Comparison of ENCODE assay signal across 11 cellular contexts in the genomic region with DNA sequence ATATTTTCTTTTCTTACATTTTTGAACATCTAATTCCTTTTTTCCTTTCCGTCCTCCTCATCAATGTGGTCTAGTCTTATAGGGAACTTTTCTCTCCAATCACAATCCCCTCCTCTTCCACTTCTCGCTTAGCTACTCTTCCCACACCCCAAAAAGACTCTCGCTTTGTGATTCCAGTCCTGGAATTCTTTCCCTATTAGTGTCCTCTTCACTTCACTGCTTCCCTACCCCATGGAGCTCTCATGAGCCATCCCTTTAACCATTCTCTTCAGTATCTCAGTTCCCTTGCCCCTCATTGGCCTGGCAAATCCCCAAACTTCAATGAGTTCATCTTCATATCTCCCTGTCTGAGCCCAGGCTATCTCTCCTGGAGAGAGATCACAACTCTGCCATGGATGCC. TPM values are rescaled to one million over a fixed set of nuclear protein-coding genes. Genes with fewer than 3 reads are reported as not detected.
DNase-seq lines count a peak whose midpoint lies in the region; ATAC-seq, FAIRE-seq and TF ChIP-seq lines count a peak whose summit lies in the region.
"Had no signal": no experiment of that assay in that cellular context is flagged by ENCODE, and none has a peak within 500 bp of the region (broad histone marks: within the 10 kb centered on the region; RNA-seq: fewer than 3 reads in every experiment).

No MANE protein-coding gene starts in this region.

- TF ChIP-seq POLR2A in H1 (IDR thresholded peaks at IDR 0.05; ENCODE audit: control extremely low read depth in 1 of 2, low read depth in 2 of 2, low read length in 2 of 2), result no peak

- H2BK12ac ChIP-seq in H1 (ENCODE audit: low read depth, low read length), result peak overlapping the region; percentile 81; the same call in 1 of the 2 replicates

- H3F3A ChIP-seq in smooth muscle cell (ENCODE audit: low read depth), result no peaks in the 10 kb centered on the region

- H3K36me3 ChIP-seq in H1 (ENCODE audit: control insufficient read depth in 2 of 4, insufficient read depth in 4 of 4, low read length in 3 of 4), result no peaks in the 10 kb centered on the region
- no peaks in the 10 kb centered on the region for H3K36me3 ChIP-seq in smooth muscle cell (ENCODE audit: low read depth)
- H3K36me3 ChIP-seq: vagina had no signal

- peak overlapping the region; percentile 48; the same call in 1 of the 2 replicates for H2AFZ ChIP-seq in H1 (ENCODE audit: low read length)
- H2AFZ ChIP-seq in smooth muscle cell (ENCODE audit: low read depth), result no peak overlapping the region

- no peak overlapping the region for H3K23ac ChIP-seq in H1 (ENCODE audit: insufficient read length)

- H3K18ac ChIP-seq in H1 (ENCODE audit: extremely low read depth, low read length), result no peak overlapping the region

- CTCF ChIA-PET in activated CD8-positive, alpha-beta memory T cell treated with anti-CD3 and anti-CD28 coated beads, Interleukin-2, amount 10 ng/mL, durations not matched to agents 7 days and 5 days (lab: Charles Lee), result interaction anchor here (0.9 to 1.6 kb wide), 7 partner anchors 18 to 188 kb away, joined by 3 to 8 read pairs (median 4); a partner anchor contains a TSS
- CTCF ChIA-PET in H1 (lab: Charles Lee; ENCODE audit: partially characterized antibody), result interaction anchor here (0.8 to 1.6 kb wide), 5 partner anchors 9 to 126 kb away, joined by 3 to 9 read pairs (median 3); no protein-coding TSS in a partner anchor

- H3K79me2 ChIP-seq in H1 (ENCODE audit: control insufficient read depth in 1 of 2, insufficient read depth in 2 of 2, low read length in 2 of 2), result no peaks in the 10 kb centered on the region
- no peaks in the 10 kb centered on the region for H3K79me2 ChIP-seq in smooth muscle cell (ENCODE audit: low read depth)

- peaks cover 60% of the 10 kb centered on the region for H3K4me1 Mint-ChIP-seq in activated CD8-positive, alpha-beta memory T cell treated with anti-CD3 and anti-CD28 coated beads, Interleukin-2, amount 10 ng/mL, durations not matched to agents 7 days and 5 days

- H3K27ac Mint-ChIP-seq in activated CD8-positive, alpha-beta memory T cell treated with anti-CD3 and anti-CD28 coated beads, Interleukin-2, amount 10 ng/mL, durations not matched to agents 7 days and 5 days, result peak overlapping the region; percentile 89

- 77% methylated on average over 3 of the region's 3 CpGs; no CpG with 5 or more reads in 1 of the 2 experiments for WGBS in H1 (ENCODE audit: extremely low coverage in 1 of 2, insufficient coverage in 1 of 2, insufficient read length in 1 of 2, insufficient replicate concordance in 2 of 2, low coverage in 1 of 2, low lambda C conversion rate in 2 of 2, missing lambda C conversion rate in 1 of 2), 2 experiments
- 82% methylated on average over 3 of the region's 3 CpGs for WGBS in smooth muscle cell (ENCODE audit: low lambda C conversion rate)

- H3K9me3 Mint-ChIP-seq in activated CD8-positive, alpha-beta memory T cell treated with anti-CD3 and anti-CD28 coated beads, Interleukin-2, amount 10 ng/mL, durations not matched to agents 7 days and 5 days (ENCODE audit: low read depth), result no peaks in the 10 kb centered on the region

- TF ChIP-seq EP300 in H1 (IDR thresholded peaks at IDR 0.05; ENCODE audit: borderline replicate concordance in 1 of 2, low read depth in 2 of 2, low read length in 2 of 2), result no peak

- H3K4me1 ChIP-seq in H1 (replicated peaks in 1 of 4; ENCODE audit: control insufficient read depth in 3 of 4, insufficient read depth in 4 of 4, low read length in 3 of 4) (peaks cover 0 to 20% (median 9%) of the 10 kb centered on the region in 4 experiments; a peak in 5 of 7 replicates), smooth muscle cell (ENCODE audit: low read depth) (peaks cover 27% of the 10 kb centered on the region)

- TF ChIP-seq CTCF in H1 (IDR thresholded peaks at IDR 0.05; ENCODE audit: control extremely low read depth in 1 of 3, insufficient read depth in 1 of 3, low read depth in 1 of 3, low read length in 3 of 3) (no peak), smooth muscle cell (IDR thresholded peaks at IDR 0.05; ENCODE audit: borderline replicate concordance, insufficient read depth, poor library complexity, severe bottlenecking) (no peak)

- no peak overlapping the region for H4K8ac ChIP-seq in H1 (ENCODE audit: extremely low read depth, insufficient read depth, low read length)

- no peak overlapping the region for H3K14ac ChIP-seq in H1 (ENCODE audit: insufficient read length)

- H3K9me3 ChIP-seq in H1 (ENCODE audit: insufficient read depth in 2 of 2, low read depth in 1 of 2, low read length in 1 of 2) (no peaks in the 10 kb centered on the region), smooth muscle cell (replicated peaks; ENCODE audit: low read depth) (no peaks in the 10 kb centered on the region)
- H3K9me3 ChIP-seq: vagina had no signal

- POLR2A ChIA-PET in H1 (lab: Charles Lee; ENCODE audit: partially characterized antibody), result interaction anchor here (0.5 kb wide), 1 partner anchor 26 kb away, joined by 3 read pairs; no protein-coding TSS in a partner anchor

- H3K4me2 ChIP-seq in H1 (ENCODE audit: insufficient read depth in 1 of 2, low read depth in 2 of 2, low read length in 2 of 2), result no peak overlapping the region
- H3K4me2 ChIP-seq in smooth muscle cell, result peak overlapping the region; percentile 82

- peaks cover 30% of the 10 kb centered on the region for H3K36me3 Mint-ChIP-seq in activated CD8-positive, alpha-beta memory T cell treated with anti-CD3 and anti-CD28 coated beads, Interleukin-2, amount 10 ng/mL, durations not matched to agents 7 days and 5 days

- H2BK5ac ChIP-seq in H1 (ENCODE audit: low read depth, low read length), result no peak overlapping the region; the same call in 1 of the 2 replicates

- ATAC-seq in activated CD8-positive, alpha-beta memory T cell treated with anti-CD3 and anti-CD28 coated beads, Interleukin-2, amount 10 ng/mL, durations not matched to agents 7 days and 5 days, result no peak

- peak overlapping the region; percentile 68 for H4K91ac ChIP-seq in H1 (replicated peaks; ENCODE audit: insufficient read length, low read length)

- H3K27me3 ChIP-seq in H1 (replicated peaks in 1 of 4; ENCODE audit: control insufficient read depth in 3 of 4, extremely low read depth in 1 of 4, insufficient read depth in 3 of 4, low read length in 3 of 4) (no peaks in the 10 kb centered on the region), smooth muscle cell (ENCODE audit: low read depth) (no peaks in the 10 kb centered on the region)
- H3K27me3 ChIP-seq: vagina had no signal

- H3K27me3 Mint-ChIP-seq in activated CD8-positive, alpha-beta memory T cell treated with anti-CD3 and anti-CD28 coated beads, Interleukin-2, amount 10 ng/mL, durations not matched to agents 7 days and 5 days, result no peaks in the 10 kb centered on the region

- H3K79me1 ChIP-seq in H1 (ENCODE audit: low read depth, low read length), result no peaks in the 10 kb centered on the region

- no peak overlapping the region for H3K56ac ChIP-seq in H1 (replicated peaks; ENCODE audit: insufficient read length, low read depth, low read length)

- H3K4me3 Mint-ChIP-seq in activated CD8-positive, alpha-beta memory T cell treated with anti-CD3 and anti-CD28 coated beads, Interleukin-2, amount 10 ng/mL, durations not matched to agents 7 days and 5 days, result peak overlapping the region; percentile 70

- H3K9ac ChIP-seq in H1 (replicated peaks in 1 of 4; ENCODE audit: extremely low read depth in 1 of 4, low read depth in 3 of 4, low read length in 3 of 4) (no peak overlapping the region), smooth muscle cell (ENCODE audit: low read depth) (no peak overlapping the region)

- H3K23me2 ChIP-seq in H1 (ENCODE audit: low read depth, low read length), result no peaks in the 10 kb centered on the region

- H4K20me1 ChIP-seq in H1 (replicated peaks in 1 of 2; ENCODE audit: control insufficient read depth in 1 of 2, insufficient read depth in 2 of 2, low read length in 2 of 2), result no peaks in the 10 kb centered on the region
- no peaks in the 10 kb centered on the region for H4K20me1 ChIP-seq in smooth muscle cell (ENCODE audit: low read depth)

- H2AK5ac ChIP-seq in H1 (ENCODE audit: low read depth, low read length), result 0 out of 2 replicates have a peak overlapping the region, but pooled peaks have one; percentile 54

- peak overlapping the region; percentile 38 for H2BK120ac ChIP-seq in H1 (replicated peaks; ENCODE audit: low read depth, low read length)

- H3K4ac ChIP-seq in H1 (replicated peaks; ENCODE audit: insufficient read length, low read depth, low read length), result no peak overlapping the region

- no peak for FAIRE-seq in H1 (lab: Jason Lieb, UNC)

- no peak overlapping the region for H3K27ac ChIP-seq in H1 (ENCODE audit: low read depth, low read length)
- no peak overlapping the region for H3K27ac ChIP-seq in smooth muscle cell (ENCODE audit: low read depth)
- H3K27ac ChIP-seq: SK-N-MC, vagina had no signal

- no peak for DNase-seq in activated CD8-positive, alpha-beta memory T cell treated with anti-CD3 and anti-CD28 coated beads, Interleukin-2, amount 10 ng/mL, durations not matched to agents 7 days and 5 days
- DNase-seq in activated CD8-positive, alpha-beta memory T cell treated with anti-CD3 and anti-CD28 coated beads for 24 hours, result no peak
- DNase-seq in RPMI7951 (ENCODE audit: low read depth) (peak; percentile 49), H1 (ENCODE audit: low read depth in 1 of 2, low spot score in 2 of 2) (no peak), smooth muscle cell (lab: John Stamatoyannopoulos, UW; ENCODE audit: unreplicated experiment) (no peak), T1000 (lab: John Stamatoyannopoulos, UW) (no peak), HuH-7.5 (ENCODE audit: low spot score) (no peak), NCI-H524 treated with DMSO at 0.1 percent for 48 hours (lab: John Stamatoyannopoulos, UW) (no peak)
- DNase-seq: NCI-H524 had no signal

- no peak overlapping the region; the same call in 1 of the 2 replicates for H2BK20ac ChIP-seq in H1 (ENCODE audit: low read length)

- no peak overlapping the region for H4K5ac ChIP-seq in H1 (ENCODE audit: insufficient read length, low read depth, low read length)

- TF ChIP-seq RAD21 in H1 (IDR thresholded peaks at IDR 0.05 in 1 of 2, conservative IDR thresholded peaks at IDR 0.05 in 1 of 2; ENCODE audit: low read depth in 2 of 2, low read length in 2 of 2), result no peak

- H3K4me3 ChIP-seq in H1 (ENCODE audit: extremely low read depth in 1 of 4, insufficient read depth in 2 of 4, low read depth in 3 of 4, low read length in 4 of 4), result no peak overlapping the region
- no peak overlapping the region for H3K4me3 ChIP-seq in smooth muscle cell
- H3K4me3 ChIP-seq: SK-N-MC, vagina had no signal

- no peak overlapping the region for H2BK15ac ChIP-seq in H1 (ENCODE audit: low read length)

RNA-seq across cellular contexts. Expression of a gene that starts 55.3 kb away (rescaled TPM):
- 10 to 100 TPM; 32.9 to 39.6 TPM for total RNA-seq in activated CD8-positive, alpha-beta memory T cell treated with anti-CD3 and anti-CD28 coated beads, Interleukin-2, amount 10 ng/mL, durations not matched to agents 7 days and 5 days
- 7.1 and 10.8 TPM in 2 replicates for total RNA-seq in RPMI7951 (2014; rRNA removed; shearing (Covaris generic))
- 25.7 and 27.6 TPM in 2 replicates for total RNA-seq in H1 (2021; fragmentation: NEBNext Ultra II Directional; extraction: Animal tissue kit (Norgen Biotek cat#: 25700))
- polyA plus RNA-seq in H1 (2011; rRNA removed) (3.2 and 3.8 TPM in 2 replicates), smooth muscle cell (36.5 and 49.3 TPM in 2 replicates)
- 5.6 TPM for polyA plus RNA-seq in H1 (2011; cell fraction: cytosol; rRNA removed)
- 5.4 TPM for polyA plus RNA-seq in H1 (2011; cell fraction: nucleus; rRNA removed)
- polyA plus RNA-seq in H1 (2012, experiment 1 of 2), result 7.6 to 15.2 TPM (median 10.4 TPM) in 4 replicates
- 0.59 TPM for polyA plus RNA-seq in H1 (2012, experiment 2 of 2)
- polyA plus RNA-seq in H1 (2013, experiment 1 of 2), result 4.2 TPM
- 3.8 TPM for polyA plus RNA-seq in H1 (2013, experiment 2 of 2)
- polyA minus RNA-seq in H1 (2011; rRNA and poly(A)+ RNA removed), result 65.6 and 86.8 TPM in 2 replicates
- polyA minus RNA-seq in H1 (2011; cell fraction: cytosol; rRNA and poly(A)+ RNA removed), result 26.3 TPM
- 154 TPM for polyA minus RNA-seq in H1 (2011; cell fraction: nucleus; rRNA and poly(A)+ RNA removed)
- 65.6 and 66.4 TPM in 2 replicates for total RNA-seq in smooth muscle cell
